ENCODE assay signal across 1 cellular context in the genomic region with DNA sequence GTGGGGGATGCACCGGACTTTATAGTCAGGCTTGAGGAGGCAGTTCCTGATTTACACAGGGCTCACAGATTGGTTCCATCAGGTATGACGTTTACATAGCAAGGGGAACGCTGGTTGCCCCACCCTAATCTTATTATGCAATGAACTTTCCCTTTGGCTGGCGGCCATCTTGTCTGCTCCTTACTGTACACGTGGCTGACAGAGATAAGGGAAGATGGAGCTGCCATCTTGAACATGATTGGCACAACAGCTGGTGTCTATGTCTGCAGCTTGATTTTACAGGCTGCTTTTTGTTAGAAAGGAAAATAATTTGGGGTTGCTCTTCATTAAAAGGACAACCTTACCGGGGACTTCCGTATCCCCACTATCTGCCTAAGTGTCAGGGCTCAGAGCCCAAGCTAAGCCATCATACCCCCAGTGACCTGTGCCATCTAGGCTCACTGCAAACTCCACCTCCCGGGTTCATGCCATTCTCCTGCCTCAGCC.
TF ChIP-seq lines count a peak whose summit lies in the region.

No MANE protein-coding gene starts in this region.

TF ChIP-seq in K562, 482 proteins besides CTCF, POLR2A, EP300 and RAD21 (continued from another document and continues in another):
- TF ChIP-seq, protein P1, sequence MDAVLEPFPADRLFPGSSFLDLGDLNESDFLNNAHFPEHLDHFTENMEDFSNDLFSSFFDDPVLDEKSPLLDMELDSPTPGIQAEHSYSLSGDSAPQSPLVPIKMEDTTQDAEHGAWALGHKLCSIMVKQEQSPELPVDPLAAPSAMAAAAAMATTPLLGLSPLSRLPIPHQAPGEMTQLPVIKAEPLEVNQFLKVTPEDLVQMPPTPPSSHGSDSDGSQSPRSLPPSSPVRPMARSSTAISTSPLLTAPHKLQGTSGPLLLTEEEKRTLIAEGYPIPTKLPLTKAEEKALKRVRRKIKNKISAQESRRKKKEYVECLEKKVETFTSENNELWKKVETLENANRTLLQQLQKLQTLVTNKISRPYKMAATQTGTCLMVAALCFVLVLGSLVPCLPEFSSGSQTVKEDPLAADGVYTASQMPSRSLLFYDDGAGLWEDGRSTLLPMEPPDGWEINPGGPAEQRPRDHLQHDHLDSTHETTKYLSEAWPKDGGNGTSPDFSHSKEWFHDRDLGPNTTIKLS (IDR thresholded peaks at IDR 0.05; ENCODE audit: borderline replicate concordance, low read depth): peak; percentile 97
- TF ChIP-seq ATF7 (IDR thresholded peaks at IDR 0.05) (peak; percentile 59; the same call in 1 of the 2 replicates), ZNF23 (CRISPR knock-in tag; IDR thresholded peaks at IDR 0.05) (no peak), NCOA2 (IDR thresholded peaks at IDR 0.05; ENCODE audit: partially characterized antibody in 2 of 2) (no peak), ZNF253 (CRISPR knock-in tag; conservative IDR thresholded peaks at IDR 0.05) (no peak), NCOR1 (IDR thresholded peaks at IDR 0.05) (peak; percentile 81), E2F3 (CRISPR knock-in tag; IDR thresholded peaks at IDR 0.05) (0 out of 2 replicates have a peak, but pooled peaks have one; percentile 65), ZNF175 (CRISPR knock-in tag; IDR thresholded peaks at IDR 0.05; ENCODE audit: low read depth) (peak; percentile 90), KDM2B (CRISPR knock-in tag; IDR thresholded peaks at IDR 0.05) (no peak), DACH1 (IDR thresholded peaks at IDR 0.05; ENCODE audit: partially characterized antibody) (peak; percentile 65), SMAD2 (IDR thresholded peaks at IDR 0.05; ENCODE audit: low read depth, low read length) (no peak), CAMTA2 (CRISPR knock-in tag; conservative IDR thresholded peaks at IDR 0.05) (no peak), TFAM (CRISPR knock-in tag; conservative IDR thresholded peaks at IDR 0.05) (no peak), PCBP1 (IDR thresholded peaks at IDR 0.05; ENCODE audit: low read depth, low read length, poor library complexity, severe bottlenecking) (no peak), FOSL1 (tag; conservative IDR thresholded peaks at IDR 0.05) (peak; percentile 21; the same call in 1 of the 2 replicates), KLF16 (IDR thresholded peaks at IDR 0.05) (peak; percentile 24; the same call in 1 of the 2 replicates), PYGO2 (tag; IDR thresholded peaks at IDR 0.05) (0 out of 2 replicates have a peak, but pooled peaks have one; percentile 52), ZNF583 (CRISPR knock-in tag; IDR thresholded peaks at IDR 0.05) (peak; percentile 85)
- TF ChIP-seq, protein P2, sequence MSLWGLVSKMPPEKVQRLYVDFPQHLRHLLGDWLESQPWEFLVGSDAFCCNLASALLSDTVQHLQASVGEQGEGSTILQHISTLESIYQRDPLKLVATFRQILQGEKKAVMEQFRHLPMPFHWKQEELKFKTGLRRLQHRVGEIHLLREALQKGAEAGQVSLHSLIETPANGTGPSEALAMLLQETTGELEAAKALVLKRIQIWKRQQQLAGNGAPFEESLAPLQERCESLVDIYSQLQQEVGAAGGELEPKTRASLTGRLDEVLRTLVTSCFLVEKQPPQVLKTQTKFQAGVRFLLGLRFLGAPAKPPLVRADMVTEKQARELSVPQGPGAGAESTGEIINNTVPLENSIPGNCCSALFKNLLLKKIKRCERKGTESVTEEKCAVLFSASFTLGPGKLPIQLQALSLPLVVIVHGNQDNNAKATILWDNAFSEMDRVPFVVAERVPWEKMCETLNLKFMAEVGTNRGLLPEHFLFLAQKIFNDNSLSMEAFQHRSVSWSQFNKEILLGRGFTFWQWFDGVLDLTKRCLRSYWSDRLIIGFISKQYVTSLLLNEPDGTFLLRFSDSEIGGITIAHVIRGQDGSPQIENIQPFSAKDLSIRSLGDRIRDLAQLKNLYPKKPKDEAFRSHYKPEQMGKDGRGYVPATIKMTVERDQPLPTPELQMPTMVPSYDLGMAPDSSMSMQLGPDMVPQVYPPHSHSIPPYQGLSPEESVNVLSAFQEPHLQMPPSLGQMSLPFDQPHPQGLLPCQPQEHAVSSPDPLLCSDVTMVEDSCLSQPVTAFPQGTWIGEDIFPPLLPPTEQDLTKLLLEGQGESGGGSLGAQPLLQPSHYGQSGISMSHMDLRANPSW (CRISPR knock-in tag; IDR thresholded peaks at IDR 0.05): no peak
- TF ChIP-seq, protein P3, sequence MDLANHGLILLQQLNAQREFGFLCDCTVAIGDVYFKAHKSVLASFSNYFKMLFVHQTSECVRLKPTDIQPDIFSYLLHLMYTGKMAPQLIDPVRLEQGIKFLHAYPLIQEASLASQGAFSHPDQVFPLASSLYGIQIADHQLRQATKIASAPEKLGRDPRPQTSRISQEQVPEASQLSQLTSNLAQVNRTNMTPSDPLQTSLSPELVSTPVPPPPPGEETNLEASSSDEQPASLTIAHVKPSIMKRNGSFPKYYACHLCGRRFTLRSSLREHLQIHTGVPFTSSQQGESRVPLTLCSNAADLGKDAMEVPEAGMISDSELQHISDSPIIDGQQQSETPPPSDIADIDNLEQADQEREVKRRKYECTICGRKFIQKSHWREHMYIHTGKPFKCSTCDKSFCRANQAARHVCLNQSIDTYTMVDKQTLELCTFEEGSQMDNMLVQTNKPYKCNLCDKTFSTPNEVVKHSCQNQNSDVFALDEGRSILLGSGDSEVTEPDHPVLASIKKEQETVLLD (IDR thresholded peaks at IDR 0.05): no peak
- TF ChIP-seq, protein P4, sequence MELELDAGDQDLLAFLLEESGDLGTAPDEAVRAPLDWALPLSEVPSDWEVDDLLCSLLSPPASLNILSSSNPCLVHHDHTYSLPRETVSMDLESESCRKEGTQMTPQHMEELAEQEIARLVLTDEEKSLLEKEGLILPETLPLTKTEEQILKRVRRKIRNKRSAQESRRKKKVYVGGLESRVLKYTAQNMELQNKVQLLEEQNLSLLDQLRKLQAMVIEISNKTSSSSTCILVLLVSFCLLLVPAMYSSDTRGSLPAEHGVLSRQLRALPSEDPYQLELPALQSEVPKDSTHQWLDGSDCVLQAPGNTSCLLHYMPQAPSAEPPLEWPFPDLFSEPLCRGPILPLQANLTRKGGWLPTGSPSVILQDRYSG (tag; conservative IDR thresholded peaks at IDR 0.05; ENCODE audit: low read depth): peak; percentile 92
- TF ChIP-seq, protein P5, sequence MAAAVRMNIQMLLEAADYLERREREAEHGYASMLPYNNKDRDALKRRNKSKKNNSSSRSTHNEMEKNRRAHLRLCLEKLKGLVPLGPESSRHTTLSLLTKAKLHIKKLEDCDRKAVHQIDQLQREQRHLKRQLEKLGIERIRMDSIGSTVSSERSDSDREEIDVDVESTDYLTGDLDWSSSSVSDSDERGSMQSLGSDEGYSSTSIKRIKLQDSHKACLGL (CRISPR knock-in tag; IDR thresholded peaks at IDR 0.05; ENCODE audit: borderline replicate concordance, poor library complexity, severe bottlenecking): no peak
- TF ChIP-seq, protein P6, sequence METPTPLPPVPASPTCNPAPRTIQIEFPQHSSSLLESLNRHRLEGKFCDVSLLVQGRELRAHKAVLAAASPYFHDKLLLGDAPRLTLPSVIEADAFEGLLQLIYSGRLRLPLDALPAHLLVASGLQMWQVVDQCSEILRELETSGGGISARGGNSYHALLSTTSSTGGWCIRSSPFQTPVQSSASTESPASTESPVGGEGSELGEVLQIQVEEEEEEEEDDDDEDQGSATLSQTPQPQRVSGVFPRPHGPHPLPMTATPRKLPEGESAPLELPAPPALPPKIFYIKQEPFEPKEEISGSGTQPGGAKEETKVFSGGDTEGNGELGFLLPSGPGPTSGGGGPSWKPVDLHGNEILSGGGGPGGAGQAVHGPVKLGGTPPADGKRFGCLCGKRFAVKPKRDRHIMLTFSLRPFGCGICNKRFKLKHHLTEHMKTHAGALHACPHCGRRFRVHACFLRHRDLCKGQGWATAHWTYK (CRISPR knock-in tag; IDR thresholded peaks at IDR 0.05): peak; percentile 65
- TF ChIP-seq, protein P7, sequence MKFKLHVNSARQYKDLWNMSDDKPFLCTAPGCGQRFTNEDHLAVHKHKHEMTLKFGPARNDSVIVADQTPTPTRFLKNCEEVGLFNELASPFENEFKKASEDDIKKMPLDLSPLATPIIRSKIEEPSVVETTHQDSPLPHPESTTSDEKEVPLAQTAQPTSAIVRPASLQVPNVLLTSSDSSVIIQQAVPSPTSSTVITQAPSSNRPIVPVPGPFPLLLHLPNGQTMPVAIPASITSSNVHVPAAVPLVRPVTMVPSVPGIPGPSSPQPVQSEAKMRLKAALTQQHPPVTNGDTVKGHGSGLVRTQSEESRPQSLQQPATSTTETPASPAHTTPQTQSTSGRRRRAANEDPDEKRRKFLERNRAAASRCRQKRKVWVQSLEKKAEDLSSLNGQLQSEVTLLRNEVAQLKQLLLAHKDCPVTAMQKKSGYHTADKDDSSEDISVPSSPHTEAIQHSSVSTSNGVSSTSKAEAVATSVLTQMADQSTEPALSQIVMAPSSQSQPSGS (CRISPR knock-in tag; IDR thresholded peaks at IDR 0.05): no peak
- TF ChIP-seq, protein P8, sequence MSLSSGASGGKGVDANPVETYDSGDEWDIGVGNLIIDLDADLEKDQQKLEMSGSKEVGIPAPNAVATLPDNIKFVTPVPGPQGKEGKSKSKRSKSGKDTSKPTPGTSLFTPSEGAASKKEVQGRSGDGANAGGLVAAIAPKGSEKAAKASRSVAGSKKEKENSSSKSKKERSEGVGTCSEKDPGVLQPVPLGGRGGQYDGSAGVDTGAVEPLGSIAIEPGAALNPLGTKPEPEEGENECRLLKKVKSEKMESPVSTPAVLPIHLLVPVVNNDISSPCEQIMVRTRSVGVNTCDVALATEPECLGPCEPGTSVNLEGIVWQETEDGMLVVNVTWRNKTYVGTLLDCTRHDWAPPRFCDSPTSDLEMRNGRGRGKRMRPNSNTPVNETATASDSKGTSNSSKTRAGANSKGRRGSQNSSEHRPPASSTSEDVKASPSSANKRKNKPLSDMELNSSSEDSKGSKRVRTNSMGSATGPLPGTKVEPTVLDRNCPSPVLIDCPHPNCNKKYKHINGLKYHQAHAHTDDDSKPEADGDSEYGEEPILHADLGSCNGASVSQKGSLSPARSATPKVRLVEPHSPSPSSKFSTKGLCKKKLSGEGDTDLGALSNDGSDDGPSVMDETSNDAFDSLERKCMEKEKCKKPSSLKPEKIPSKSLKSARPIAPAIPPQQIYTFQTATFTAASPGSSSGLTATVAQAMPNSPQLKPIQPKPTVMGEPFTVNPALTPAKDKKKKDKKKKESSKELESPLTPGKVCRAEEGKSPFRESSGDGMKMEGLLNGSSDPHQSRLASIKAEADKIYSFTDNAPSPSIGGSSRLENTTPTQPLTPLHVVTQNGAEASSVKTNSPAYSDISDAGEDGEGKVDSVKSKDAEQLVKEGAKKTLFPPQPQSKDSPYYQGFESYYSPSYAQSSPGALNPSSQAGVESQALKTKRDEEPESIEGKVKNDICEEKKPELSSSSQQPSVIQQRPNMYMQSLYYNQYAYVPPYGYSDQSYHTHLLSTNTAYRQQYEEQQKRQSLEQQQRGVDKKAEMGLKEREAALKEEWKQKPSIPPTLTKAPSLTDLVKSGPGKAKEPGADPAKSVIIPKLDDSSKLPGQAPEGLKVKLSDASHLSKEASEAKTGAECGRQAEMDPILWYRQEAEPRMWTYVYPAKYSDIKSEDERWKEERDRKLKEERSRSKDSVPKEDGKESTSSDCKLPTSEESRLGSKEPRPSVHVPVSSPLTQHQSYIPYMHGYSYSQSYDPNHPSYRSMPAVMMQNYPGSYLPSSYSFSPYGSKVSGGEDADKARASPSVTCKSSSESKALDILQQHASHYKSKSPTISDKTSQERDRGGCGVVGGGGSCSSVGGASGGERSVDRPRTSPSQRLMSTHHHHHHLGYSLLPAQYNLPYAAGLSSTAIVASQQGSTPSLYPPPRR (CRISPR knock-in tag; IDR thresholded peaks at IDR 0.05; ENCODE audit: borderline replicate concordance): no peak
- TF ChIP-seq, protein P9, sequence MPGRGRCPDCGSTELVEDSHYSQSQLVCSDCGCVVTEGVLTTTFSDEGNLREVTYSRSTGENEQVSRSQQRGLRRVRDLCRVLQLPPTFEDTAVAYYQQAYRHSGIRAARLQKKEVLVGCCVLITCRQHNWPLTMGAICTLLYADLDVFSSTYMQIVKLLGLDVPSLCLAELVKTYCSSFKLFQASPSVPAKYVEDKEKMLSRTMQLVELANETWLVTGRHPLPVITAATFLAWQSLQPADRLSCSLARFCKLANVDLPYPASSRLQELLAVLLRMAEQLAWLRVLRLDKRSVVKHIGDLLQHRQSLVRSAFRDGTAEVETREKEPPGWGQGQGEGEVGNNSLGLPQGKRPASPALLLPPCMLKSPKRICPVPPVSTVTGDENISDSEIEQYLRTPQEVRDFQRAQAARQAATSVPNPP (IDR thresholded peaks at IDR 0.05; ENCODE audit: borderline replicate concordance, insufficient read depth, insufficient read length): no peak
- TF ChIP-seq, protein P10, sequence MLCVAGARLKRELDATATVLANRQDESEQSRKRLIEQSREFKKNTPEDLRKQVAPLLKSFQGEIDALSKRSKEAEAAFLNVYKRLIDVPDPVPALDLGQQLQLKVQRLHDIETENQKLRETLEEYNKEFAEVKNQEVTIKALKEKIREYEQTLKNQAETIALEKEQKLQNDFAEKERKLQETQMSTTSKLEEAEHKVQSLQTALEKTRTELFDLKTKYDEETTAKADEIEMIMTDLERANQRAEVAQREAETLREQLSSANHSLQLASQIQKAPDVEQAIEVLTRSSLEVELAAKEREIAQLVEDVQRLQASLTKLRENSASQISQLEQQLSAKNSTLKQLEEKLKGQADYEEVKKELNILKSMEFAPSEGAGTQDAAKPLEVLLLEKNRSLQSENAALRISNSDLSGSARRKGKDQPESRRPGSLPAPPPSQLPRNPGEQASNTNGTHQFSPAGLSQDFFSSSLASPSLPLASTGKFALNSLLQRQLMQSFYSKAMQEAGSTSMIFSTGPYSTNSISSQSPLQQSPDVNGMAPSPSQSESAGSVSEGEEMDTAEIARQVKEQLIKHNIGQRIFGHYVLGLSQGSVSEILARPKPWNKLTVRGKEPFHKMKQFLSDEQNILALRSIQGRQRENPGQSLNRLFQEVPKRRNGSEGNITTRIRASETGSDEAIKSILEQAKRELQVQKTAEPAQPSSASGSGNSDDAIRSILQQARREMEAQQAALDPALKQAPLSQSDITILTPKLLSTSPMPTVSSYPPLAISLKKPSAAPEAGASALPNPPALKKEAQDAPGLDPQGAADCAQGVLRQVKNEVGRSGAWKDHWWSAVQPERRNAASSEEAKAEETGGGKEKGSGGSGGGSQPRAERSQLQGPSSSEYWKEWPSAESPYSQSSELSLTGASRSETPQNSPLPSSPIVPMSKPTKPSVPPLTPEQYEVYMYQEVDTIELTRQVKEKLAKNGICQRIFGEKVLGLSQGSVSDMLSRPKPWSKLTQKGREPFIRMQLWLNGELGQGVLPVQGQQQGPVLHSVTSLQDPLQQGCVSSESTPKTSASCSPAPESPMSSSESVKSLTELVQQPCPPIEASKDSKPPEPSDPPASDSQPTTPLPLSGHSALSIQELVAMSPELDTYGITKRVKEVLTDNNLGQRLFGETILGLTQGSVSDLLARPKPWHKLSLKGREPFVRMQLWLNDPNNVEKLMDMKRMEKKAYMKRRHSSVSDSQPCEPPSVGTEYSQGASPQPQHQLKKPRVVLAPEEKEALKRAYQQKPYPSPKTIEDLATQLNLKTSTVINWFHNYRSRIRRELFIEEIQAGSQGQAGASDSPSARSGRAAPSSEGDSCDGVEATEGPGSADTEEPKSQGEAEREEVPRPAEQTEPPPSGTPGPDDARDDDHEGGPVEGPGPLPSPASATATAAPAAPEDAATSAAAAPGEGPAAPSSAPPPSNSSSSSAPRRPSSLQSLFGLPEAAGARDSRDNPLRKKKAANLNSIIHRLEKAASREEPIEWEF (CRISPR knock-in tag; IDR thresholded peaks at IDR 0.05): peak; percentile 76
- TF ChIP-seq, protein P11, sequence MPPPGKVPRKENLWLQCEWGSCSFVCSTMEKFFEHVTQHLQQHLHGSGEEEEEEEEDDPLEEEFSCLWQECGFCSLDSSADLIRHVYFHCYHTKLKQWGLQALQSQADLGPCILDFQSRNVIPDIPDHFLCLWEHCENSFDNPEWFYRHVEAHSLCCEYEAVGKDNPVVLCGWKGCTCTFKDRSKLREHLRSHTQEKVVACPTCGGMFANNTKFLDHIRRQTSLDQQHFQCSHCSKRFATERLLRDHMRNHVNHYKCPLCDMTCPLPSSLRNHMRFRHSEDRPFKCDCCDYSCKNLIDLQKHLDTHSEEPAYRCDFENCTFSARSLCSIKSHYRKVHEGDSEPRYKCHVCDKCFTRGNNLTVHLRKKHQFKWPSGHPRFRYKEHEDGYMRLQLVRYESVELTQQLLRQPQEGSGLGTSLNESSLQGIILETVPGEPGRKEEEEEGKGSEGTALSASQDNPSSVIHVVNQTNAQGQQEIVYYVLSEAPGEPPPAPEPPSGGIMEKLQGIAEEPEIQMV (tag; conservative IDR thresholded peaks at IDR 0.05; ENCODE audit: low read depth): peak; percentile 39; the same call in 1 of the 2 replicates
